Comparison of ENCODE assay signal across 1 cellular context in the genomic region with DNA sequence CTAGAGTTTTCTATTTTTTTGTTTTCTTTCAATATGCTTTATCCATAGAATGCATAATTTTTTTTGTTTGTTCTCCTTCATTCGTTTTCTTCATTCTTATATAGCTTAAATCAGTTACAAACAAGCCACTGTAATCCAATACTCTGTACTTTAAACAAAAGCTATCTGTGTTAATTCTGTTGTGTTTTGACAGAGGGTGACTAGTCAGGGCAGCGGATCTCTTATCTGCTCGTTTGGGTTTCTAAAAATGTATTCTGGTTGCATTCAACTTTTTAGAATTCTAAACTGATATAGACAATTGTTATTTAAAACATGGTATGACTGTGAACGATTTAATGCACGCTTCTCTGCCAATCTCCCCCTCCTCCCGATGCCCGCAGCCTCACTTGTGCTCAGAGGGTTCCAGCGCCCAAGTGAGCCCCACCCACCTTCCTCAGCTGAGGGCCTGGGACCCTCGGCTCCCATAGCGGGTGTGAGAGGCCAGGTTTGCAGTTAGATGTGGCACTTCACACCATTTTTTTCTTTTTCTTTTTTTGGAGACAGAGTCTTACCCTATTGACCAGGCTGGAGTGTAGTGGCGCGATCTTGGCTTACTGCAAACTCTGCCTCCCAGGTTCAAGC.
TF ChIP-seq lines count a peak whose summit lies in the region.

No MANE protein-coding gene starts in this region.

TF ChIP-seq in GM12878, 131 proteins besides CTCF, POLR2A, EP300 and RAD21 (continued from another document):
- TF ChIP-seq, protein P1, sequence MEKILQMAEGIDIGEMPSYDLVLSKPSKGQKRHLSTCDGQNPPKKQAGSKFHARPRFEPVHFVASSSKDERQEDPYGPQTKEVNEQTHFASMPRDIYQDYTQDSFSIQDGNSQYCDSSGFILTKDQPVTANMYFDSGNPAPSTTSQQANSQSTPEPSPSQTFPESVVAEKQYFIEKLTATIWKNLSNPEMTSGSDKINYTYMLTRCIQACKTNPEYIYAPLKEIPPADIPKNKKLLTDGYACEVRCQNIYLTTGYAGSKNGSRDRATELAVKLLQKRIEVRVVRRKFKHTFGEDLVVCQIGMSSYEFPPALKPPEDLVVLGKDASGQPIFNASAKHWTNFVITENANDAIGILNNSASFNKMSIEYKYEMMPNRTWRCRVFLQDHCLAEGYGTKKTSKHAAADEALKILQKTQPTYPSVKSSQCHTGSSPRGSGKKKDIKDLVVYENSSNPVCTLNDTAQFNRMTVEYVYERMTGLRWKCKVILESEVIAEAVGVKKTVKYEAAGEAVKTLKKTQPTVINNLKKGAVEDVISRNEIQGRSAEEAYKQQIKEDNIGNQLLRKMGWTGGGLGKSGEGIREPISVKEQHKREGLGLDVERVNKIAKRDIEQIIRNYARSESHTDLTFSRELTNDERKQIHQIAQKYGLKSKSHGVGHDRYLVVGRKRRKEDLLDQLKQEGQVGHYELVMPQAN (conservative IDR thresholded peaks at IDR 0.05) = no peak
- TF ChIP-seq HDAC2 (IDR thresholded peaks at IDR 0.05) = no peak
- TF ChIP-seq, protein P2, sequence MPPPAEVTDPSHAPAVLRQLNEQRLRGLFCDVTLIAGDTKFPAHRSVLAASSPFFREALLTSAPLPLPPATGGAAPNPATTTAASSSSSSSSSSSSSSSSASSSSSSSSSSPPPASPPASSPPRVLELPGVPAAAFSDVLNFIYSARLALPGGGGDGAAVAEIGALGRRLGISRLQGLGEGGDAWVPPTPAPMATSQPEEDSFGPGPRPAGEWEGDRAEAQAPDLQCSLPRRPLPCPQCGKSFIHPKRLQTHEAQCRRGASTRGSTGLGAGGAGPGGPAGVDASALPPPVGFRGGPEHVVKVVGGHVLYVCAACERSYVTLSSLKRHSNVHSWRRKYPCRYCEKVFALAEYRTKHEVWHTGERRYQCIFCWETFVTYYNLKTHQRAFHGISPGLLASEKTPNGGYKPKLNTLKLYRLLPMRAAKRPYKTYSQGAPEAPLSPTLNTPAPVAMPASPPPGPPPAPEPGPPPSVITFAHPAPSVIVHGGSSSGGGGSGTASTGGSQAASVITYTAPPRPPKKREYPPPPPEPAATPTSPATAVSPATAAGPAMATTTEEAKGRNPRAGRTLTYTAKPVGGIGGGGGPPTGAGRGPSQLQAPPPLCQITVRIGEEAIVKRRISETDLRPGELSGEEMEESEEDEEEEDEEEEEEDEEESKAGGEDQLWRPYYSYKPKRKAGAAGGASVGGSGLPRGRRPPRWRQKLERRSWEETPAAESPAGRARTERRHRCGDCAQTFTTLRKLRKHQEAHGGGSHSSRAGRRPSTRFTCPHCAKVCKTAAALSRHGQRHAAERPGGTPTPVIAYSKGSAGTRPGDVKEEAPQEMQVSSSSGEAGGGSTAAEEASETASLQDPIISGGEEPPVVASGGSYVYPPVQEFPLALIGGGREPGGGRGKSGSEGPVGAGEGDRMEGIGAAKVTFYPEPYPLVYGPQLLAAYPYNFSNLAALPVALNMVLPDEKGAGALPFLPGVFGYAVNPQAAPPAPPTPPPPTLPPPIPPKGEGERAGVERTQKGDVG (CRISPR knock-in tag; IDR thresholded peaks at IDR 0.05) = no peak
- TF ChIP-seq EED (IDR thresholded peaks at IDR 0.05; ENCODE audit: low read depth) = no peak
- no peak for TF ChIP-seq ETV6 (conservative IDR thresholded peaks at IDR 0.05 in 1 of 2, IDR thresholded peaks at IDR 0.05 in 1 of 2; ENCODE audit: borderline replicate concordance in 1 of 2, low read depth in 1 of 2)
- no peak for TF ChIP-seq BMI1 (IDR thresholded peaks at IDR 0.05; ENCODE audit: borderline replicate concordance)
- no peak for TF ChIP-seq SREBF2 (IDR thresholded peaks at IDR 0.05; ENCODE audit: low read length)
- no peak for TF ChIP-seq TAF1 (IDR thresholded peaks at IDR 0.05; ENCODE audit: borderline replicate concordance, low read depth, low read length)
- TF ChIP-seq SRF (IDR thresholded peaks at IDR 0.05; ENCODE audit: low read depth in 2 of 2, low read length in 2 of 2) = no peak
